1 cellular context compared by ENCODE assay signal in the genomic region with DNA sequence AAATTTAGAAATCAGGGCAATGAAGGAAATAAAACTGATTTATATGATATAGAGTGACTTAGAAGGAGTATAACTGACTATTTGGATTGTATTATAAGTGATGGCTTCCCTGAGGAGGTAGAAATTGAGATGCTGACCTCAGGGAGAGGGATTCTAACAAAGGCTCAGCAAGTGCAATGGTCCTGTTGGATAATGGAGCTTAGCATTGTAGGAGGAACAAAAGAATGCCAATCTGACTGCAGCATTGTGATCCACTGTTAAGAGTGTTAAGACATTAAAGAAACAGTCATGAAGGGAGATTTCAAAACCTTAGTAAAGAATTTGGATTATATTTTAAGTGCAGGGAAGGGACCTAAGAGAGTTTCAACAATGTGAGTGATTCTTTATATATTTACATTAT.
TF ChIP-seq lines count a peak whose summit lies in the region.

No MANE protein-coding gene starts in this region.

TF ChIP-seq in SK-N-SH, 30 proteins besides CTCF, POLR2A, EP300 and RAD21 (continued from another document):
- TF ChIP-seq SIN3A (IDR thresholded peaks at IDR 0.05; ENCODE audit: borderline replicate concordance, low read depth, low read length) (no peak), GATA2 (CRISPR knock-in tag; IDR thresholded peaks at IDR 0.05) (no peak), CHD2 (IDR thresholded peaks at IDR 0.05; ENCODE audit: low read length, partially characterized antibody) (no peak)
- TF ChIP-seq, protein P1, sequence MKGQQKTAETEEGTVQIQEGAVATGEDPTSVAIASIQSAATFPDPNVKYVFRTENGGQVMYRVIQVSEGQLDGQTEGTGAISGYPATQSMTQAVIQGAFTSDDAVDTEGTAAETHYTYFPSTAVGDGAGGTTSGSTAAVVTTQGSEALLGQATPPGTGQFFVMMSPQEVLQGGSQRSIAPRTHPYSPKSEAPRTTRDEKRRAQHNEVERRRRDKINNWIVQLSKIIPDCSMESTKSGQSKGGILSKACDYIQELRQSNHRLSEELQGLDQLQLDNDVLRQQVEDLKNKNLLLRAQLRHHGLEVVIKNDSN (IDR thresholded peaks at IDR 0.05; ENCODE audit: borderline replicate concordance, low read depth): no peak
